ENCODE assay signal across 9 cellular contexts in genomic region chrX:38817004-38817703, GRCh38. TPM values are rescaled to one million over a fixed set of nuclear protein-coding genes. Genes with fewer than 3 reads are reported as not detected.
DNase-seq lines count a peak whose midpoint lies in the region; ATAC-seq and TF ChIP-seq lines count a peak whose summit lies in the region.
"Had no signal": no experiment of that assay in that cellular context is flagged by ENCODE, and none has a peak within 500 bp of the region (broad histone marks: within the 10 kb centered on the region; RNA-seq: fewer than 3 reads in every experiment).

No MANE protein-coding gene starts in this region.

- no peak overlapping the region for H3K9ac ChIP-seq in smooth muscle cell (ENCODE audit: low read depth)

- H2AFZ ChIP-seq in smooth muscle cell (ENCODE audit: low read depth): peak overlapping the region; percentile 84

- no peaks in the 10 kb centered on the region for H3K36me3 ChIP-seq in cardiac muscle cell
- no peaks in the 10 kb centered on the region for H3K36me3 ChIP-seq in smooth muscle cell (ENCODE audit: low read depth)

- H3K9me3 ChIP-seq in cardiac muscle cell (ENCODE audit: low read depth) (no peaks in the 10 kb centered on the region), smooth muscle cell (replicated peaks; ENCODE audit: low read depth) (no peaks in the 10 kb centered on the region)

- no peaks in the 10 kb centered on the region for H3K79me2 ChIP-seq in smooth muscle cell (ENCODE audit: low read depth)

- WGBS in smooth muscle cell (ENCODE audit: low lambda C conversion rate): 22% methylated on average over 2 of the region's 2 CpGs

- H3K27ac ChIP-seq in cardiac muscle cell: peak overlapping the region; percentile 19
- peak overlapping the region; percentile 69 for H3K27ac ChIP-seq in smooth muscle cell (ENCODE audit: low read depth)

- ATAC-seq in HG02571 (IDR thresholded peaks at IDR 0.05; ENCODE audit: unreplicated experiment): no peak

- peak; percentile 4 for DNase-seq in DMS153 treated with DMSO at 0.1 percent for 48 hours (lab: John Stamatoyannopoulos, UW; ENCODE audit: unreplicated experiment)
- no peak for DNase-seq in DMS153 (lab: John Stamatoyannopoulos, UW)
- peak; percentile 77 for DNase-seq in OCI-M1 (lab: John Stamatoyannopoulos, UW)
- DNase-seq in cardiac muscle cell (ENCODE audit: low read depth in 1 of 2, low spot score in 1 of 2): peak; percentile 12 to 81
- DNase-seq in smooth muscle cell (lab: John Stamatoyannopoulos, UW; ENCODE audit: unreplicated experiment): no peak
- DNase-seq in DMS79 treated with DMSO at 0.1 percent for 48 hours (lab: John Stamatoyannopoulos, UW): no peak
- DNase-seq in LoVo (ENCODE audit: low spot score): no peak
- DNase-seq: activated T-cell treated with anti-CD3 and anti-CD28 coated beads, Interleukin-2, amount 50 U/mL, for 4 hours had no signal

- no peaks in the 10 kb centered on the region for H4K20me1 ChIP-seq in smooth muscle cell (ENCODE audit: low read depth)

- no peak for TF ChIP-seq CTCF in cardiac muscle cell (IDR thresholded peaks at IDR 0.05; ENCODE audit: low read depth, low read length)
- no peak for TF ChIP-seq CTCF in smooth muscle cell (IDR thresholded peaks at IDR 0.05; ENCODE audit: borderline replicate concordance, insufficient read depth, poor library complexity, severe bottlenecking)

- peaks cover 6% of the 10 kb centered on the region for H3K4me1 ChIP-seq in cardiac muscle cell (ENCODE audit: low read depth)
- H3K4me1 ChIP-seq in smooth muscle cell (ENCODE audit: low read depth): no peaks in the 10 kb centered on the region

- H3K27me3 ChIP-seq in cardiac muscle cell: no peaks in the 10 kb centered on the region
- no peaks in the 10 kb centered on the region for H3K27me3 ChIP-seq in smooth muscle cell (ENCODE audit: low read depth)

- peak overlapping the region; percentile 27 for H3K4me2 ChIP-seq in smooth muscle cell

- H3F3A ChIP-seq in smooth muscle cell (ENCODE audit: low read depth): peaks cover 9% of the 10 kb centered on the region

- H3K4me3 ChIP-seq in cardiac muscle cell (no peak overlapping the region), smooth muscle cell (no peak overlapping the region)

RNA-seq across cellular contexts. Expression of gene MID1IP1, which starts 15.9 kb away (rescaled TPM):
- 44.7 and 80.4 TPM in 2 replicates for total RNA-seq in cardiac muscle cell
- polyA plus RNA-seq in cardiac muscle cell: 25.3 and 45.7 TPM in 2 replicates
- 31.5 and 33.1 TPM in 2 replicates for total RNA-seq in smooth muscle cell
- 36.4 and 37.7 TPM in 2 replicates for polyA plus RNA-seq in smooth muscle cell

Comparison
In these comparisons a context has a peak if more than half of its experiments do, and no peak if none do; other contexts are left out.
1. DNase-seq: peak in DMS153 treated with DMSO at 0.1 percent for 48 hours (single experiment), OCI-M1 (single experiment) and cardiac muscle cell (2 of 2); none in DMS153 (single experiment), smooth muscle cell (single experiment), DMS79 treated with DMSO at 0.1 percent for 48 hours (single experiment) and LoVo (single experiment).